ENCODE assay signal across 8 cellular contexts in genomic region chr5:146446861-146447733, GRCh38. TPM values are rescaled to one million over a fixed set of nuclear protein-coding genes. Genes with fewer than 3 reads are reported as not detected.
DNase-seq lines count a peak whose midpoint lies in the region; ATAC-seq and TF ChIP-seq lines count a peak whose summit lies in the region.

Gene TCERG1 (plus strand): TSS chr5:146447333. CDS start chr5:146447350, 17 bp downstream.

- H3K27me3 ChIP-seq in ovary (no peaks in the 10 kb centered on the region), tibial artery (no peaks in the 10 kb centered on the region)

- TF ChIP-seq EP300 in ovary (IDR thresholded peaks at IDR 0.05): no peak

- H3K4me1 Mint-ChIP-seq in activated naive CD8-positive, alpha-beta T cell treated with anti-CD3 and anti-CD28 coated beads for 36 hours: peaks cover 33% of the 10 kb centered on the region

- H3K4me3 ChIP-seq in ovary: peak within 1 kb of the TSS; percentile 99
- peak within 1 kb of the TSS; percentile 95 to 97 for H3K4me3 ChIP-seq in tibial artery

- peak within 1 kb of the TSS; percentile 98 for H3K27ac Mint-ChIP-seq in activated naive CD8-positive, alpha-beta T cell treated with anti-CD3 and anti-CD28 coated beads for 36 hours

- H3K36me3 Mint-ChIP-seq in activated naive CD8-positive, alpha-beta T cell treated with anti-CD3 and anti-CD28 coated beads for 36 hours: peaks cover 22% of the 10 kb centered on the region

- peak within 1 kb of the TSS; percentile 96 for H3K4me3 Mint-ChIP-seq in activated naive CD8-positive, alpha-beta T cell treated with anti-CD3 and anti-CD28 coated beads for 36 hours

- TF ChIP-seq CTCF in GM10266 (IDR thresholded peaks at IDR 0.05; ENCODE audit: control insufficient read depth, insufficient read depth, low read depth, missing control alignments) (peak; percentile 83), ovary (IDR thresholded peaks at IDR 0.05) (peak; percentile 76 to 92 (median 84)), tibial artery (IDR thresholded peaks at IDR 0.05) (peak; percentile 72 to 73)

- DNase-seq in GM10266 (ENCODE audit: extremely low spot score) (peak; percentile 90), NCI-H1092 treated with DMSO at 0.1 percent for 48 hours (lab: John Stamatoyannopoulos, UW) (peak; percentile 98), SKM-1 treated with dmso at 0.1 percent for 144 hours (lab: John Stamatoyannopoulos, UW; ENCODE audit: unreplicated experiment) (peak; percentile 99), head of caudate nucleus (peak; percentile 94 to 100 (median 99)), ovary (peak; percentile 98 to 100 (median 99)), tibial artery (peak; percentile 100)
- DNase-seq in activated naive CD8-positive, alpha-beta T cell treated with anti-CD3 and anti-CD28 coated beads for 36 hours: peak; percentile 97

- WGBS in ovary, 3 donors: 0 to 1% (median 1%) methylated on average over 67 to 68 of the region's 68 CpGs

- peaks cover 4% of the 10 kb centered on the region for H3K4me1 ChIP-seq in ovary (ENCODE audit: insufficient read depth)
- peaks cover 0 to 29% (median 20%) of the 10 kb centered on the region in 4 donors for H3K4me1 ChIP-seq in tibial artery

- no peaks in the 10 kb centered on the region for H3K36me3 ChIP-seq in ovary
- H3K36me3 ChIP-seq in tibial artery: no peaks in the 10 kb centered on the region

- ATAC-seq in HG02610 (IDR thresholded peaks at IDR 0.05; ENCODE audit: unreplicated experiment): peak; percentile 97

- no peaks in the 10 kb centered on the region for H3K9me3 ChIP-seq in ovary
- no peaks in the 10 kb centered on the region for H3K9me3 ChIP-seq in tibial artery

- H3K27ac ChIP-seq in ovary (peak within 1 kb of the TSS; percentile 64 to 71), tibial artery (peak within 1 kb of the TSS; percentile 85 to 89)

- peak; percentile 34 for TF ChIP-seq POLR2A in ovary (IDR thresholded peaks at IDR 0.05)

- no peaks in the 10 kb centered on the region for H3K9me3 Mint-ChIP-seq in activated naive CD8-positive, alpha-beta T cell treated with anti-CD3 and anti-CD28 coated beads for 36 hours

- H3K27me3 Mint-ChIP-seq in activated naive CD8-positive, alpha-beta T cell treated with anti-CD3 and anti-CD28 coated beads for 36 hours: peaks cover 5% of the 10 kb centered on the region

- intact Hi-C loops in head of caudate nucleus (cut with DNase I) (no loop called here), ovary (cut with DNase I) (no loop called here), tibial artery (cut with DNase I; ENCODE audit: low total_unique reads) (loop anchor here (10.0 kb wide), 1 partner anchor 252 kb away; no protein-coding TSS in a partner anchor)

RNA-seq across cellular contexts. Expression of gene TCERG1, which starts in this region (rescaled TPM):
- total RNA-seq in activated naive CD8-positive, alpha-beta T cell treated with anti-CD3 and anti-CD28 coated beads for 36 hours: 100 to 1,000 TPM; 125 to 131 TPM
- total RNA-seq in ovary: 10 to 100 TPM; 40.5 to 70.1 (median 48.5) TPM
- polyA plus RNA-seq in ovary: 10 to 100 TPM; 23.6 to 39.5 TPM

Comparison
In these comparisons a context has a peak if more than half of its experiments do, and no peak if none do; other contexts are left out.
1. Peak in every context shown above with its lines: DNase-seq, ATAC-seq, H3K4me3 ChIP-seq and H3K27ac ChIP-seq.